8 cellular contexts compared by ENCODE assay signal in the genomic region with DNA sequence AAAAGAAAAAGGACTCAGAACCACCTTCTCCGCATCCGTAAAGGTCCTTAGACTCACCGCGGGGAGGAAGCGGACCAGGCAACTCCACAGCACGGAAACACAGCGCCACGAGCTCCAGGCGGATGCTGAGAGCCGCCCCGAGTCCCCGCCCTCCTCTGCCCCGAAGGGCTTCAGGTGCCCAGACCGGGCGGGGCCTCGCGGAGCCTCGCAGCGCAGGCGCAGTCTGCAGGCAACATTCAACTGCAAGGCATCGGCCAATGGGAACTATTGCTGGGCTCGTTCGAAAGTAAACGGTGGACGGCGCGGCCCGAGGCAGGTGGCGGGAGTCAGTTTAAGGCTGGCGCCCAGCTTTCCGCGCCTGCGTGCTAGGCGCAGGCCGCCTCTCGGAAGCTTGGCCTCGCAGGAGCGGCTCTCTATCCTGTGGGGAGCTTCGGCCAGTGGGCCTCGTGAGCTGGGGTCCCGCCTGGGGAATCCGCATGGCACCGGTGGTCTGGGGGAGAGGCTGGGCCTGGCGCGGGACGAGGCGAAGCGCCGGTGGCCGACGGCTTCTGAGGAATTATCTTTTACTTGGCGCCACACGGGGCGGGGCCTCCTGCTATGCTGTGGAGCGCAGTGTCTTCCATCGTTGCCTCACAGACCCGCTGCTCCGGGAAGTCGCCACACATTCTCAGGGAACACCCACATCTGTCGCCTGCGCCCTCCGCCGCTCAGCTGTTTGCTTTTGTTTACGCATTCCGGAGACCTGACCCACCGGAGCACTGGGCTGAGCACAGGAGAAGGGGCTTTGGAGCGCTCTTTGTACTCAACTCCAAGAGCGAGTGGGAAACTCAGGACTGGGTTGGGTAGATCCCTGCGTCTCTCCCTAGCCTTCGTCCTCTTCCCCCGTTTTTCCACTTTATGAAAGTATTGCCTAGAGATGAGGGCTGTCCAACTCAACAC. TPM values are rescaled to one million over a fixed set of nuclear protein-coding genes. Genes with fewer than 3 reads are reported as not detected.
DNase-seq lines count a peak whose midpoint lies in the region; ATAC-seq and TF ChIP-seq lines count a peak whose summit lies in the region.

A gene with protein sequence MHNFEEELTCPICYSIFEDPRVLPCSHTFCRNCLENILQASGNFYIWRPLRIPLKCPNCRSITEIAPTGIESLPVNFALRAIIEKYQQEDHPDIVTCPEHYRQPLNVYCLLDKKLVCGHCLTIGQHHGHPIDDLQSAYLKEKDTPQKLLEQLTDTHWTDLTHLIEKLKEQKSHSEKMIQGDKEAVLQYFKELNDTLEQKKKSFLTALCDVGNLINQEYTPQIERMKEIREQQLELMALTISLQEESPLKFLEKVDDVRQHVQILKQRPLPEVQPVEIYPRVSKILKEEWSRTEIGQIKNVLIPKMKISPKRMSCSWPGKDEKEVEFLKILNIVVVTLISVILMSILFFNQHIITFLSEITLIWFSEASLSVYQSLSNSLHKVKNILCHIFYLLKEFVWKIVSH (minus strand): TSS at position 127 of the 939 bp plus-strand sequence. CDS start 10,603 bp downstream, outside the sequence.

- H3K36me3 ChIP-seq in colonic mucosa: no peaks in the 10 kb centered on the region

- TF ChIP-seq CTCF in GM12864 (IDR thresholded peaks at IDR 0.05; ENCODE audit: low read depth, low read length, missing control alignments) (no peak), colonic mucosa (IDR thresholded peaks at IDR 0.05) (no peak)

- intact Hi-C loops in colonic mucosa (cut with DNase I): no loop called here

- no peaks in the 10 kb centered on the region for H3K27me3 ChIP-seq in colonic mucosa

- no peaks in the 10 kb centered on the region for H3K9me3 ChIP-seq in colonic mucosa

- H3K9ac ChIP-seq in colonic mucosa (ENCODE audit: low read depth in 2 of 2, low read length in 2 of 2): peak within 1 kb of the TSS; percentile 66 to 84

- peak; percentile 94 for ATAC-seq in HG02623 (IDR thresholded peaks at IDR 0.05; ENCODE audit: unreplicated experiment)

- H3K27ac ChIP-seq in colonic mucosa: peak within 1 kb of the TSS; percentile 89

- H3K4me3 ChIP-seq in GM12864 (ENCODE audit: low read depth, low read length) (peak within 1 kb of the TSS; percentile 67), colonic mucosa (peak within 1 kb of the TSS; percentile 59)

- DNase-seq in GM12864 (ENCODE audit: low read depth): peak; percentile 89
- peak; percentile 28 for DNase-seq in NCI-H187 treated with DMSO at 0.1 percent for 48 hours (lab: John Stamatoyannopoulos, UW)
- DNase-seq in activated CD4-positive, alpha-beta T cell treated with anti-CD3 and anti-CD28 coated beads for 4 hours: peak; percentile 95 to 96
- DNase-seq in colonic mucosa: peak; percentile 95
- peak; percentile 99 for DNase-seq in kidney tubule cell (ENCODE audit: low spot score)
- DNase-seq in stimulated activated CD4-positive, alpha-beta T cell treated with anti-CD3 and anti-CD28 coated beads, Interleukin-1b, Interleukin-23, amount 100 ng/mL, for 1 hour (ENCODE audit: low read depth in 2 of 2): peak; percentile 89 to 93
- DNase-seq in GF-D8 (lab: John Stamatoyannopoulos, UW): no peak

- H3K4me1 ChIP-seq in colonic mucosa: no peaks in the 10 kb centered on the region

RNA-seq across cellular contexts. Expression of the gene that starts here (rescaled TPM):
- total RNA-seq in colonic mucosa: 10 to 100 TPM in 1 of 2 donors, 1 to 10 TPM in 1; 7.5 to 16.6 TPM
